Comparison of ENCODE assay signal across 1 cellular context in genomic region chr15:43106486-43106829, GRCh38.
TF ChIP-seq lines count a peak whose summit lies in the region.

No MANE protein-coding gene starts in this region.

TF ChIP-seq in H1, 55 proteins besides CTCF, POLR2A, EP300 and RAD21:
- TF ChIP-seq TEAD4 (IDR thresholded peaks at IDR 0.05; ENCODE audit: low read depth, low read length) (no peak), RFX5 (IDR thresholded peaks at IDR 0.05; ENCODE audit: borderline replicate concordance, low read depth, low read length) (no peak), RXRA (IDR thresholded peaks at IDR 0.05; ENCODE audit: insufficient read depth, low read depth, low read length) (no peak), SP4 (IDR thresholded peaks at IDR 0.05; ENCODE audit: low read length) (no peak), CREB1 (IDR thresholded peaks at IDR 0.05) (no peak), POLR2AphosphoS5 (IDR thresholded peaks at IDR 0.05; ENCODE audit: low read depth, low read length) (no peak)
